In genomic region chr2:101981484-101981883, GRCh38 we compare ENCODE assay signal across 27 cellular contexts. TPM values are rescaled to one million over a fixed set of nuclear protein-coding genes. Genes with fewer than 3 reads are reported as not detected.
DNase-seq lines count a peak whose midpoint lies in the region; ATAC-seq lines count a peak whose summit lies in the region.
"Had no signal": no experiment of that assay in that cellular context is flagged by ENCODE, and none has a peak within 500 bp of the region (broad histone marks: within the 10 kb centered on the region; RNA-seq: fewer than 3 reads in every experiment).

No MANE protein-coding gene starts in this region.

- H2BK12ac ChIP-seq in mesenchymal stem cell (ENCODE audit: low read length in 2 of 2), result no peak overlapping the region

- no peak overlapping the region for H3K4me2 ChIP-seq in mesenchymal stem cell (ENCODE audit: low read length, poor library complexity, severe bottlenecking)

- H3K23ac ChIP-seq in mesenchymal stem cell (ENCODE audit: low read length in 2 of 2), result no peak overlapping the region

- H3K4me3 ChIP-seq in mesenchymal stem cell (ENCODE audit: insufficient read depth in 1 of 2, low read depth in 1 of 2, low read length in 2 of 2) (no peak overlapping the region), thymus (ENCODE audit: low read length) (no peak overlapping the region)
- H3K4me3 ChIP-seq: ascending aorta, gastrocnemius medialis, stomach had no signal

- H3K79me1 ChIP-seq in mesenchymal stem cell (replicated peaks; ENCODE audit: low read length, poor library complexity, severe bottlenecking), result no peaks in the 10 kb centered on the region

- H3K4me3 Mint-ChIP-seq in activated naive CD8-positive, alpha-beta T cell treated with anti-CD3 and anti-CD28 coated beads, Interleukin-2, amount 10 ng/mL, durations not matched to agents 7 days and 5 days, result no peak overlapping the region
- no peak overlapping the region for H3K4me3 Mint-ChIP-seq in activated naive CD8-positive, alpha-beta T cell treated with anti-CD3 and anti-CD28 coated beads, Interleukin-2, amount 50 U/mL, for 24 hours
- H3K4me3 Mint-ChIP-seq: activated CD4-positive, alpha-beta memory T cell treated with anti-CD3 and anti-CD28 coated beads, Interleukin-2, amount 10 ng/mL, durations not matched to agents 7 days and 5 days; activated T-helper 17 cell treated with anti-CD3 and anti-CD28 coated beads, Interleukin-2, amount 50 U/mL, for 72 hours; memory B cell; type B pancreatic cell had no signal

- H3K9me3 Mint-ChIP-seq in activated naive CD8-positive, alpha-beta T cell treated with anti-CD3 and anti-CD28 coated beads, Interleukin-2, amount 10 ng/mL, durations not matched to agents 7 days and 5 days, result no peaks in the 10 kb centered on the region
- no peaks in the 10 kb centered on the region for H3K9me3 Mint-ChIP-seq in activated naive CD8-positive, alpha-beta T cell treated with anti-CD3 and anti-CD28 coated beads, Interleukin-2, amount 50 U/mL, for 24 hours
- H3K9me3 Mint-ChIP-seq: activated CD4-positive, alpha-beta memory T cell treated with anti-CD3 and anti-CD28 coated beads, Interleukin-2, amount 10 ng/mL, durations not matched to agents 7 days and 5 days; activated naive CD4-positive, alpha-beta T cell treated with anti-CD3 and anti-CD28 coated beads, Interleukin-2, amount 50 U/mL, for 72 hours; activated T-helper 17 cell treated with anti-CD3 and anti-CD28 coated beads, Interleukin-2, amount 50 U/mL, for 72 hours; memory B cell; type B pancreatic cell had no signal

- no peak overlapping the region for H2AFZ ChIP-seq in mesenchymal stem cell (ENCODE audit: low read depth, low read length)

- H3K27ac Mint-ChIP-seq in activated naive CD8-positive, alpha-beta T cell treated with anti-CD3 and anti-CD28 coated beads, Interleukin-2, amount 10 ng/mL, durations not matched to agents 7 days and 5 days, result no peak overlapping the region
- H3K27ac Mint-ChIP-seq in activated naive CD8-positive, alpha-beta T cell treated with anti-CD3 and anti-CD28 coated beads, Interleukin-2, amount 50 U/mL, for 24 hours, result no peak overlapping the region
- H3K27ac Mint-ChIP-seq: activated CD4-positive, alpha-beta memory T cell treated with anti-CD3 and anti-CD28 coated beads, Interleukin-2, amount 10 ng/mL, durations not matched to agents 7 days and 5 days; activated naive CD4-positive, alpha-beta T cell treated with anti-CD3 and anti-CD28 coated beads, Interleukin-2, amount 50 U/mL, for 72 hours; activated T-helper 17 cell treated with anti-CD3 and anti-CD28 coated beads, Interleukin-2, amount 50 U/mL, for 72 hours; memory B cell; type B pancreatic cell had no signal

- no peak overlapping the region for H3K4ac ChIP-seq in mesenchymal stem cell (ENCODE audit: low read depth in 1 of 2, low read length in 2 of 2)

- H3K36me3 Mint-ChIP-seq in activated naive CD8-positive, alpha-beta T cell treated with anti-CD3 and anti-CD28 coated beads, Interleukin-2, amount 10 ng/mL, durations not matched to agents 7 days and 5 days, result no peaks in the 10 kb centered on the region
- no peaks in the 10 kb centered on the region for H3K36me3 Mint-ChIP-seq in activated naive CD8-positive, alpha-beta T cell treated with anti-CD3 and anti-CD28 coated beads, Interleukin-2, amount 50 U/mL, for 24 hours (ENCODE audit: low read depth)
- H3K36me3 Mint-ChIP-seq: activated naive CD4-positive, alpha-beta T cell treated with anti-CD3 and anti-CD28 coated beads, Interleukin-2, amount 50 U/mL, for 72 hours; memory B cell; type B pancreatic cell had no signal

- WGBS in mesenchymal stem cell, result 73% methylated on average over 4 of the region's 4 CpGs
- 28% methylated on average over 4 of the region's 4 CpGs for WGBS in thymus

- peaks cover 9% of the 10 kb centered on the region for H3K27me3 Mint-ChIP-seq in activated naive CD8-positive, alpha-beta T cell treated with anti-CD3 and anti-CD28 coated beads, Interleukin-2, amount 10 ng/mL, durations not matched to agents 7 days and 5 days
- H3K27me3 Mint-ChIP-seq in activated naive CD8-positive, alpha-beta T cell treated with anti-CD3 and anti-CD28 coated beads, Interleukin-2, amount 50 U/mL, for 24 hours, result no peaks in the 10 kb centered on the region
- H3K27me3 Mint-ChIP-seq: activated CD4-positive, alpha-beta memory T cell treated with anti-CD3 and anti-CD28 coated beads, Interleukin-2, amount 10 ng/mL, durations not matched to agents 7 days and 5 days; activated T-helper 17 cell treated with anti-CD3 and anti-CD28 coated beads, Interleukin-2, amount 50 U/mL, for 72 hours; type B pancreatic cell had no signal

- no peak overlapping the region for H3K9ac ChIP-seq in mesenchymal stem cell (ENCODE audit: low read length)

- no peak overlapping the region for H4K91ac ChIP-seq in mesenchymal stem cell (ENCODE audit: low read length)

- H3K9me3 ChIP-seq in mesenchymal stem cell (ENCODE audit: control insufficient read depth, low read length) (no peaks in the 10 kb centered on the region), thymus (ENCODE audit: control insufficient read depth) (peaks cover 1% of the 10 kb centered on the region)
- H3K9me3 ChIP-seq: ascending aorta, gastrocnemius medialis, stomach had no signal

- H4K8ac ChIP-seq in mesenchymal stem cell (ENCODE audit: low read length), result no peak overlapping the region

- no peak overlapping the region for H3K18ac ChIP-seq in mesenchymal stem cell (ENCODE audit: low read depth in 1 of 2, low read length in 2 of 2)

- no peak overlapping the region for H2AK5ac ChIP-seq in mesenchymal stem cell (ENCODE audit: low read length, severe bottlenecking)

- no peak overlapping the region for H3K27ac ChIP-seq in mesenchymal stem cell (ENCODE audit: low read length, poor library complexity, severe bottlenecking)
- H3K27ac ChIP-seq in thymus (ENCODE audit: low read depth), result peak overlapping the region; percentile 60
- H3K27ac ChIP-seq: ascending aorta, gastrocnemius medialis, stomach had no signal

- H3K36me3 ChIP-seq in mesenchymal stem cell (ENCODE audit: control insufficient read depth in 1 of 2, insufficient read depth in 2 of 2, low read depth in 1 of 2, low read length in 2 of 2), result no peaks in the 10 kb centered on the region
- H3K36me3 ChIP-seq in thymus (ENCODE audit: control insufficient read depth, insufficient read depth), result no peaks in the 10 kb centered on the region
- H3K36me3 ChIP-seq: ascending aorta, gastrocnemius medialis, stomach had no signal

- no peak for DNase-seq in activated naive CD8-positive, alpha-beta T cell treated with anti-CD3 and anti-CD28 coated beads, Interleukin-2, amount 10 ng/mL, durations not matched to agents 7 days and 5 days
- no peak for DNase-seq in activated naive CD8-positive, alpha-beta T cell treated with anti-CD3 and anti-CD28 coated beads, Interleukin-2, amount 50 U/mL, for 24 hours
- DNase-seq in activated gamma-delta T cell (lab: John Stamatoyannopoulos, UW) (peak; percentile 14), mesenchymal stem cell (peak; percentile 23), HUDEP-2 (lab: John Stamatoyannopoulos, UW; ENCODE audit: unreplicated experiment in 76 of 76) (no peak)
- DNase-seq: activated CD4-positive, alpha-beta memory T cell treated with anti-CD3 and anti-CD28 coated beads, Interleukin-2, amount 10 ng/mL, durations not matched to agents 7 days and 5 days; caudate nucleus; COR-L47; dermis blood vessel endothelial cell; gastrocnemius medialis; hypothalamus; KG1; MM.1S; NCI-H1417 treated with DMSO at 0.1 percent for 48 hours; NCI-H748 treated with DMSO at 0.1 percent for 48 hours; RPMI8226; stomach had no signal

- H3K4me1 ChIP-seq in mesenchymal stem cell (ENCODE audit: control insufficient read depth, insufficient read depth, low read depth, low read length) (peaks cover 13% of the 10 kb centered on the region), thymus (ENCODE audit: control insufficient read depth, insufficient read depth, low read length) (no peaks in the 10 kb centered on the region)
- H3K4me1 ChIP-seq: gastrocnemius medialis had no signal

- no peak overlapping the region for H2BK15ac ChIP-seq in mesenchymal stem cell (ENCODE audit: low read depth, poor library complexity, severe bottlenecking)

- POLR2A ChIA-PET in activated naive CD8-positive, alpha-beta T cell treated with anti-CD3 and anti-CD28 coated beads, Interleukin-2, amount 10 ng/mL, durations not matched to agents 7 days and 5 days (lab: Charles Lee), result no interaction called here

- peak; percentile 86 for ATAC-seq in activated naive CD8-positive, alpha-beta T cell treated with anti-CD3 and anti-CD28 coated beads, Interleukin-2, amount 10 ng/mL, durations not matched to agents 7 days and 5 days (ENCODE audit: low read depth)
- no peak for ATAC-seq in activated naive CD8-positive, alpha-beta T cell treated with anti-CD3 and anti-CD28 coated beads, Interleukin-2, amount 50 U/mL, for 24 hours
- ATAC-seq in GM18909 (IDR thresholded peaks at IDR 0.05; ENCODE audit: poor library complexity, unreplicated experiment) (no peak), HG03354 (IDR thresholded peaks at IDR 0.05; ENCODE audit: poor library complexity, severe bottlenecking, unreplicated experiment) (no peak)
- ATAC-seq: activated naive CD4-positive, alpha-beta T cell treated with anti-CD3 and anti-CD28 coated beads, Interleukin-2, amount 50 U/mL, for 72 hours; activated T-helper 17 cell treated with anti-CD3 and anti-CD28 coated beads, Interleukin-2, amount 50 U/mL, for 72 hours; gastrocnemius medialis had no signal

- H3K4me1 Mint-ChIP-seq in activated naive CD8-positive, alpha-beta T cell treated with anti-CD3 and anti-CD28 coated beads, Interleukin-2, amount 10 ng/mL, durations not matched to agents 7 days and 5 days, result peaks cover 12% of the 10 kb centered on the region
- peaks cover 10% of the 10 kb centered on the region for H3K4me1 Mint-ChIP-seq in activated naive CD8-positive, alpha-beta T cell treated with anti-CD3 and anti-CD28 coated beads, Interleukin-2, amount 50 U/mL, for 24 hours
- H3K4me1 Mint-ChIP-seq: activated CD4-positive, alpha-beta memory T cell treated with anti-CD3 and anti-CD28 coated beads, Interleukin-2, amount 10 ng/mL, durations not matched to agents 7 days and 5 days; activated T-helper 17 cell treated with anti-CD3 and anti-CD28 coated beads, Interleukin-2, amount 50 U/mL, for 72 hours; memory B cell had no signal

- no peak overlapping the region for H2BK120ac ChIP-seq in mesenchymal stem cell (ENCODE audit: low read depth, low read length)

- peak overlapping the region in 1 of 2 experiments; percentile 46 for H3K14ac ChIP-seq in mesenchymal stem cell (ENCODE audit: low read length in 2 of 2)

- H2BK5ac ChIP-seq in mesenchymal stem cell (ENCODE audit: low read depth, low read length, poor library complexity, severe bottlenecking), result no peak overlapping the region

- H3K27me3 ChIP-seq in mesenchymal stem cell (ENCODE audit: control insufficient read depth in 1 of 2, insufficient read depth in 1 of 2, low read length in 2 of 2) (peaks cover 0 to 8% of the 10 kb centered on the region in 2 experiments), thymus (ENCODE audit: control insufficient read depth, insufficient read depth) (no peaks in the 10 kb centered on the region)
- H3K27me3 ChIP-seq: ascending aorta, gastrocnemius medialis, stomach had no signal

RNA-seq across cellular contexts. Expression of gene IL1R2, which starts 10.3 kb away (rescaled TPM):
- under 1 TPM in 1 of 2 experiments, not detected in 1; 0.53 TPM for total RNA-seq in activated naive CD8-positive, alpha-beta T cell treated with anti-CD3 and anti-CD28 coated beads, Interleukin-2, amount 10 ng/mL, durations not matched to agents 7 days and 5 days
- 3.4 TPM for polyA plus RNA-seq in mesenchymal stem cell (2013, experiment 1 of 2)
- 3.0 TPM for polyA plus RNA-seq in mesenchymal stem cell (2013, experiment 2 of 2)
- polyA plus RNA-seq in thymus, result 67.3 TPM
- total RNA-seq: Daoy had no signal
- polyA plus RNA-seq: BJ had no signal

Comparison
In these comparisons a context has a peak if more than half of its experiments do, and no peak if none do; other contexts are left out.
1. DNase-seq: peak in activated gamma-delta T cell (single experiment) and mesenchymal stem cell (single experiment); none in activated naive CD8-positive, alpha-beta T cell treated with anti-CD3 and anti-CD28 coated beads, Interleukin-2, amount 10 ng/mL, durations not matched to agents 7 days and 5 days (single experiment), activated naive CD8-positive, alpha-beta T cell treated with anti-CD3 and anti-CD28 coated beads, Interleukin-2, amount 50 U/mL, for 24 hours (single experiment) and HUDEP-2 (0 of 76).